20 cellular contexts compared by ENCODE assay signal in genomic region chr7:55481126-55481525, GRCh38.
DNase-seq lines count a peak whose midpoint lies in the region; ATAC-seq and TF ChIP-seq lines count a peak whose summit lies in the region.
"Had no signal": no experiment of that assay in that cellular context is flagged by ENCODE, and none has a peak within 500 bp of the region (broad histone marks: within the 10 kb centered on the region; RNA-seq: fewer than 3 reads in every experiment).

No MANE protein-coding gene starts in this region.

- in situ Hi-C loops in Panc1 (cut with HindIII; ENCODE audit: low pct_unique_long_range_greater_than_20kb, low sequenced_read_pairs), result no loop called here

- H3K27me3 ChIP-seq in CD4-positive, CD25-positive, alpha-beta regulatory T cell (ENCODE audit: control insufficient read depth, insufficient read depth, low read length), result no peaks in the 10 kb centered on the region
- no peaks in the 10 kb centered on the region for H3K27me3 ChIP-seq in Panc1 (ENCODE audit: control insufficient read depth, insufficient read depth, low read length)
- H3K27me3 ChIP-seq in endodermal cell (ENCODE audit: control insufficient read depth, insufficient read depth, low read length, poor library complexity, severe bottlenecking), result no peaks in the 10 kb centered on the region
- H3K27me3 ChIP-seq: foreskin keratinocyte had no signal

- H3K4me1 ChIP-seq in CD4-positive, CD25-positive, alpha-beta regulatory T cell (ENCODE audit: control insufficient read depth, insufficient read depth, low read length, poor library complexity, severe bottlenecking), result peaks cover 44% of the 10 kb centered on the region
- no peaks in the 10 kb centered on the region for H3K4me1 ChIP-seq in Panc1 (ENCODE audit: control insufficient read depth, insufficient read depth, low read length)
- no peaks in the 10 kb centered on the region for H3K4me1 ChIP-seq in endodermal cell (ENCODE audit: control insufficient read depth, insufficient read depth, low read length)
- H3K4me1 ChIP-seq: foreskin keratinocyte had no signal

- no peak overlapping the region for H3K4me3 Mint-ChIP-seq in activated CD4-positive, alpha-beta T cell treated with anti-CD3 and anti-CD28 coated beads, Interleukin-2, amount 10 ng/mL, durations not matched to agents 7 days and 5 days
- H3K4me3 Mint-ChIP-seq in CD4-positive, CD25-positive, alpha-beta regulatory T cell, result peak overlapping the region in 2 of 4 donors; percentile 46 to 72
- no peak overlapping the region for H3K4me3 Mint-ChIP-seq in endodermal cell
- H3K4me3 Mint-ChIP-seq: naive thymus-derived CD8-positive, alpha-beta T cell had no signal

- peaks cover 82% of the 10 kb centered on the region for H3K4me1 Mint-ChIP-seq in activated CD4-positive, alpha-beta T cell treated with anti-CD3 and anti-CD28 coated beads, Interleukin-2, amount 10 ng/mL, durations not matched to agents 7 days and 5 days
- peaks cover 40 to 91% (median 62%) of the 10 kb centered on the region in 4 donors for H3K4me1 Mint-ChIP-seq in CD4-positive, CD25-positive, alpha-beta regulatory T cell
- H3K4me1 Mint-ChIP-seq in endodermal cell, result peaks cover 3% of the 10 kb centered on the region

- H3K4me3 ChIP-seq in CD4-positive, CD25-positive, alpha-beta regulatory T cell (ENCODE audit: low read depth, low read length), result no peak overlapping the region
- no peak overlapping the region for H3K4me3 ChIP-seq in Panc1 (ENCODE audit: low read depth in 2 of 2, low read length in 2 of 2)
- H3K4me3 ChIP-seq in endodermal cell (ENCODE audit: low read length), result no peak overlapping the region

- BruUV-seq in Panc1 (replicated peaks; lab: Mats Ljungman, UMichigan), result no TSS peak

- peak overlapping the region; percentile 22 for H3K27ac Mint-ChIP-seq in activated CD4-positive, alpha-beta T cell treated with anti-CD3 and anti-CD28 coated beads, Interleukin-2, amount 10 ng/mL, durations not matched to agents 7 days and 5 days
- peak overlapping the region in 2 of 3 donors; percentile 90 to 92 for H3K27ac Mint-ChIP-seq in CD4-positive, CD25-positive, alpha-beta regulatory T cell
- H3K27ac Mint-ChIP-seq in endodermal cell, result no peak overlapping the region

- no peak for ATAC-seq in CD4-positive, CD25-positive, alpha-beta regulatory T cell (ENCODE audit: low read depth in 2 of 2)
- ATAC-seq in Panc1, result peak; percentile 27; the same call in 1 of the 2 replicates
- ATAC-seq: foreskin keratinocyte; naive thymus-derived CD8-positive, alpha-beta T cell; Right ventricle myocardium inferior had no signal

- H3K36me3 Mint-ChIP-seq in activated CD4-positive, alpha-beta T cell treated with anti-CD3 and anti-CD28 coated beads, Interleukin-2, amount 10 ng/mL, durations not matched to agents 7 days and 5 days (ENCODE audit: low read depth), result peaks cover 54% of the 10 kb centered on the region
- peaks cover 47% of the 10 kb centered on the region for H3K36me3 Mint-ChIP-seq in CD4-positive, CD25-positive, alpha-beta regulatory T cell
- H3K36me3 Mint-ChIP-seq in endodermal cell (ENCODE audit: low read depth), result no peaks in the 10 kb centered on the region

- H3K27me3 Mint-ChIP-seq in activated CD4-positive, alpha-beta T cell treated with anti-CD3 and anti-CD28 coated beads, Interleukin-2, amount 10 ng/mL, durations not matched to agents 7 days and 5 days, result no peaks in the 10 kb centered on the region
- H3K27me3 Mint-ChIP-seq in CD4-positive, CD25-positive, alpha-beta regulatory T cell, result no peaks in the 10 kb centered on the region
- no peaks in the 10 kb centered on the region for H3K27me3 Mint-ChIP-seq in endodermal cell (ENCODE audit: insufficient read depth)
- H3K27me3 Mint-ChIP-seq: naive thymus-derived CD8-positive, alpha-beta T cell had no signal

- H3K9ac ChIP-seq in endodermal cell (ENCODE audit: extremely low read depth, low read length, poor library complexity, severe bottlenecking), result no peak overlapping the region

- H3K27ac ChIP-seq in CD4-positive, CD25-positive, alpha-beta regulatory T cell (ENCODE audit: insufficient read depth, low read length, poor library complexity, severe bottlenecking), result peak overlapping the region; percentile 7
- H3K27ac ChIP-seq in Panc1 (ENCODE audit: low read length) (no peak overlapping the region), endodermal cell (ENCODE audit: low read depth, low read length) (no peak overlapping the region)
- H3K27ac ChIP-seq: C4-2B, epithelial cell of prostate, foreskin keratinocyte had no signal

- POLR2A ChIA-PET in activated CD4-positive, alpha-beta T cell treated with anti-CD3 and anti-CD28 coated beads, Interleukin-2, amount 10 ng/mL, durations not matched to agents 7 days and 5 days (lab: Charles Lee), result interaction anchor here (1.0 kb wide), 1 partner anchor 35 kb away, joined by 3 read pairs; no protein-coding TSS in a partner anchor
- POLR2A ChIA-PET in Panc1 (lab: Charles Lee), result no interaction called here

- peaks cover 39% of the 10 kb centered on the region for H3K36me3 ChIP-seq in CD4-positive, CD25-positive, alpha-beta regulatory T cell (ENCODE audit: control insufficient read depth, insufficient read depth, low read length)
- no peaks in the 10 kb centered on the region for H3K36me3 ChIP-seq in Panc1 (ENCODE audit: control insufficient read depth, insufficient read depth, low read length)
- H3K36me3 ChIP-seq in endodermal cell (ENCODE audit: control insufficient read depth, insufficient read depth, low read length), result no peaks in the 10 kb centered on the region

- no peaks in the 10 kb centered on the region for H3K9me3 Mint-ChIP-seq in activated CD4-positive, alpha-beta T cell treated with anti-CD3 and anti-CD28 coated beads, Interleukin-2, amount 10 ng/mL, durations not matched to agents 7 days and 5 days
- no peaks in the 10 kb centered on the region for H3K9me3 Mint-ChIP-seq in CD4-positive, CD25-positive, alpha-beta regulatory T cell
- no peaks in the 10 kb centered on the region for H3K9me3 Mint-ChIP-seq in endodermal cell
- H3K9me3 Mint-ChIP-seq: naive thymus-derived CD8-positive, alpha-beta T cell had no signal

- no peaks in the 10 kb centered on the region for H3K9me3 ChIP-seq in CD4-positive, CD25-positive, alpha-beta regulatory T cell (ENCODE audit: control insufficient read depth in 2 of 2, low read length in 2 of 2)
- H3K9me3 ChIP-seq in Panc1 (ENCODE audit: control insufficient read depth, insufficient read depth, low read depth, low read length) (no peaks in the 10 kb centered on the region), endodermal cell (ENCODE audit: control insufficient read depth, low read length) (no peaks in the 10 kb centered on the region)

- DNase-seq in activated CD4-positive, alpha-beta T cell treated with anti-CD3 and anti-CD28 coated beads, Interleukin-2, amount 10 ng/mL, durations not matched to agents 7 days and 5 days, result no peak
- no peak for DNase-seq in activated CD4-positive, alpha-beta T cell treated with anti-CD3 and anti-CD28 coated beads for 1 hour
- no peak for DNase-seq in CD4-positive, CD25-positive, alpha-beta regulatory T cell
- DNase-seq in Panc1 (ENCODE audit: low read depth, low spot score) (no peak), endodermal cell (peak; percentile 42), NCI-H1105 treated with DMSO at 0.1 percent for 48 hours (lab: John Stamatoyannopoulos, UW) (no peak), NCI-H187 treated with DMSO at 0.1 percent for 48 hours (lab: John Stamatoyannopoulos, UW) (no peak), occipital lobe (lab: John Stamatoyannopoulos, UW) (no peak)
- DNase-seq: ACHN; DMS153; foreskin keratinocyte; HCEC 1CT; hippocampal formation; naive thymus-derived CD8-positive, alpha-beta T cell; NCI-H1417 treated with DMSO at 0.1 percent for 48 hours; NCI-H2171; NCI-H526 had no signal

- intact Hi-C loops in Panc1 (cut with micrococcal nuclease; ENCODE audit: unreplicated experiment), result no loop called here

- CTCF ChIA-PET in activated CD4-positive, alpha-beta T cell treated with anti-CD3 and anti-CD28 coated beads, Interleukin-2, amount 10 ng/mL, durations not matched to agents 7 days and 5 days (lab: Charles Lee), result no interaction called here
- CTCF ChIA-PET in Panc1 (lab: Charles Lee), result no interaction called here

- WGBS in endodermal cell (ENCODE audit: insufficient coverage in 1 of 2, insufficient read length in 1 of 2), 2 experiments, result 86 to 92% methylated on average over 2 to 3 of the region's 3 CpGs

- TF ChIP-seq CTCF in Panc1 (IDR thresholded peaks at IDR 0.05) (no peak), endodermal cell (conservative IDR thresholded peaks at IDR 0.05) (no peak)
